17 cellular contexts compared by ENCODE assay signal in the genomic region with DNA sequence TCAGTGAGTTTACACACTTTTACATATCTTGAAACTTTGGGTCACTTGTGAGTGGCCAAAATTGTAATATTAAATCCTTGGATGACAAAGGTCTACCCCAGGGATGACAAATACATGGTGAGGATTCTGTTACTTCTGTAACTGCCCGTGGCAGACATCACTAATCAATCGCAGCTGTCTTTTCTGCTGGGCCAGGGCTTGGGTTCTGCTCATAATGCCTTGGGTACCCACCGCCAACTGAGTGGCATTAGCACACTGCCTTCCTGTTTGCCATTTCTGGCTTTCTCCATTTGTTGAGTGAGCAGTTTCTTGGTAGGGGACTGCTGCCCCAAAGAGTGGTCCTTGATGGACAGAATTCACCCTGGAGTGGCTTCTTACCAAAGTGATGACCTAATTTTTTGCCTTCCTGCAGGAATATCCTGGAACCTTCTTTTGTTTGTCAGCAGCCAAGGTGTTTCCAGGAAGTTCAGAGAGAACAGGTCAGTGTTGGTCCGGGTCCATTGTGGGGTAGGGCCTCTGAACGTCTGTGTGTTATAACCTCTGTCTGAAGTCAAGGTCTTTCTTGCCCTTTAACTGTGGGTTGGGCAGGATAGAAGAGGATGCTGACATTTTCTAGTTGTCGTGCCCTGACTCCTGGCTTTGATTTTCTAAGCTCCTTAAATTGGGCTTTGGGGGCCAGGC. TPM values are rescaled to one million over a fixed set of nuclear protein-coding genes. Genes with fewer than 3 reads are reported as not detected.
DNase-seq lines count a peak whose midpoint lies in the region; ATAC-seq, FAIRE-seq and TF ChIP-seq lines count a peak whose summit lies in the region.
"Had no signal": no experiment of that assay in that cellular context is flagged by ENCODE, and none has a peak within 500 bp of the region (broad histone marks: within the 10 kb centered on the region; RNA-seq: fewer than 3 reads in every experiment).

No MANE protein-coding gene starts in this region.

- TF ChIP-seq CTCF in GM23338 (conservative IDR thresholded peaks at IDR 0.05; ENCODE audit: low read depth in 2 of 2) (no peak), H1 (IDR thresholded peaks at IDR 0.05; ENCODE audit: control extremely low read depth in 1 of 3, insufficient read depth in 1 of 3, low read depth in 1 of 3, low read length in 3 of 3) (no peak), liver (IDR thresholded peaks at IDR 0.05; ENCODE audit: low read depth, low read length, missing input control) (no peak), psoas muscle (IDR thresholded peaks at IDR 0.05) (no peak)

- peak; percentile 7 for FAIRE-seq in H1 (lab: Jason Lieb, UNC)
- FAIRE-seq: pancreas had no signal

- H2BK20ac ChIP-seq in H1 (ENCODE audit: low read length), result no peak overlapping the region

- no peaks in the 10 kb centered on the region for H3K27me3 ChIP-seq in GM23338 (ENCODE audit: insufficient read depth)
- peaks cover 0 to 5% (median under 1%) of the 10 kb centered on the region in 4 experiments; a peak in 2 of 7 replicates for H3K27me3 ChIP-seq in H1 (replicated peaks in 1 of 4; ENCODE audit: control insufficient read depth in 3 of 4, extremely low read depth in 1 of 4, insufficient read depth in 3 of 4, low read length in 3 of 4)
- H3K27me3 ChIP-seq in liver (ENCODE audit: control insufficient read depth in 4 of 4, insufficient read depth in 4 of 4, low read length in 3 of 4), result no peaks in the 10 kb centered on the region
- H3K27me3 ChIP-seq in psoas muscle (ENCODE audit: insufficient read depth in 3 of 3, low read length in 2 of 3), result no peaks in the 10 kb centered on the region
- H3K27me3 ChIP-seq: MG63, pancreas had no signal

- no peak overlapping the region for H3K4me3 Mint-ChIP-seq in GM23338
- H3K4me3 Mint-ChIP-seq: activated CD8-positive, alpha-beta T cell treated with anti-CD3 and anti-CD28 coated beads for 36 hours; stimulated activated naive CD8-positive, alpha-beta T cell treated with anti-CD3 and anti-CD28 coated beads, Interleukin-15, Interleukin-2, amounts not matched to agents 100 ng/mL and 50 ng/mL, for 24 hours had no signal

- H4K8ac ChIP-seq in H1 (ENCODE audit: extremely low read depth, insufficient read depth, low read length), result no peak overlapping the region

- TF ChIP-seq RAD21 in H1 (IDR thresholded peaks at IDR 0.05 in 1 of 2, conservative IDR thresholded peaks at IDR 0.05 in 1 of 2; ENCODE audit: low read depth in 2 of 2, low read length in 2 of 2), result no peak
- no peak for TF ChIP-seq RAD21 in liver (IDR thresholded peaks at IDR 0.05)

- no peak overlapping the region for H3K27ac Mint-ChIP-seq in GM23338
- H3K27ac Mint-ChIP-seq: activated CD8-positive, alpha-beta T cell treated with anti-CD3 and anti-CD28 coated beads for 36 hours; stimulated activated naive CD8-positive, alpha-beta T cell treated with anti-CD3 and anti-CD28 coated beads, Interleukin-15, Interleukin-2, amounts not matched to agents 100 ng/mL and 50 ng/mL, for 24 hours had no signal

- CTCF ChIA-PET in H1 (lab: Charles Lee; ENCODE audit: partially characterized antibody), result interaction anchor here (1.0 kb wide), 1 partner anchor 10 kb away, joined by 3 read pairs; no protein-coding TSS in a partner anchor

- H3K9me3 ChIP-seq in H1 (ENCODE audit: insufficient read depth in 2 of 2, low read depth in 1 of 2, low read length in 1 of 2), result no peaks in the 10 kb centered on the region
- H3K9me3 ChIP-seq in liver (ENCODE audit: control insufficient read depth in 4 of 4, low read length in 3 of 4), result no peaks in the 10 kb centered on the region
- no peaks in the 10 kb centered on the region for H3K9me3 ChIP-seq in psoas muscle
- H3K9me3 ChIP-seq: MG63, pancreas had no signal

- H3K27me3 Mint-ChIP-seq in GM23338 (ENCODE audit: insufficient read depth, low read depth, poor library complexity), result peaks cover 19% of the 10 kb centered on the region

- intact Hi-C loops in psoas muscle (cut with DNase I), result no loop called here

- H3K4me2 ChIP-seq in GM23338 (peak overlapping the region; percentile 63), H1 (ENCODE audit: insufficient read depth in 1 of 2, low read depth in 2 of 2, low read length in 2 of 2) (peak overlapping the region in 1 of 2 experiments; percentile 30; a peak in 2 of 4 replicates)

- TF ChIP-seq EP300 in H1 (IDR thresholded peaks at IDR 0.05; ENCODE audit: borderline replicate concordance in 1 of 2, low read depth in 2 of 2, low read length in 2 of 2), result no peak

- POLR2A ChIA-PET in H1 (lab: Charles Lee; ENCODE audit: partially characterized antibody), result no interaction called here

- H2BK15ac ChIP-seq in H1 (ENCODE audit: low read length), result 0 out of 2 replicates have a peak overlapping the region, but pooled peaks have one; percentile 18

- H2BK5ac ChIP-seq in H1 (ENCODE audit: low read depth, low read length), result no peak overlapping the region

- no peak overlapping the region for H3K4me3 ChIP-seq in GM23338
- 0 out of 8 replicates have a peak overlapping the region, but pooled peaks of 1 of the 4 experiments have one; percentile 1 for H3K4me3 ChIP-seq in H1 (ENCODE audit: extremely low read depth in 1 of 4, insufficient read depth in 2 of 4, low read depth in 3 of 4, low read length in 4 of 4)
- H3K4me3 ChIP-seq in liver (ENCODE audit: low read depth in 1 of 3, low read length in 3 of 3), result no peak overlapping the region
- H3K4me3 ChIP-seq in psoas muscle, result no peak overlapping the region
- H3K4me3 ChIP-seq: GM23248, MG63, pancreas had no signal

- no peak overlapping the region for H4K91ac ChIP-seq in H1 (replicated peaks; ENCODE audit: insufficient read length, low read length)

- no peak overlapping the region for H3K23ac ChIP-seq in H1 (ENCODE audit: insufficient read length)

- 85% methylated on average over 6 of the region's 6 CpGs; no CpG with 5 or more reads in 1 of the 2 experiments for WGBS in H1 (ENCODE audit: extremely low coverage in 1 of 2, insufficient coverage in 1 of 2, insufficient read length in 1 of 2, insufficient replicate concordance in 2 of 2, low coverage in 1 of 2, low lambda C conversion rate in 2 of 2, missing lambda C conversion rate in 1 of 2), 2 experiments
- WGBS in liver, result 56% methylated on average over 6 of the region's 6 CpGs
- 66 to 76% (median 72%) methylated on average over 6 of the region's 6 CpGs for WGBS in psoas muscle, 3 donors

- H3K23me2 ChIP-seq in H1 (ENCODE audit: low read depth, low read length), result no peaks in the 10 kb centered on the region

- H4K5ac ChIP-seq in H1 (ENCODE audit: insufficient read length, low read depth, low read length), result no peak overlapping the region

- no peak overlapping the region for H3K14ac ChIP-seq in H1 (ENCODE audit: insufficient read length)

- no peak overlapping the region for H2BK120ac ChIP-seq in H1 (replicated peaks; ENCODE audit: low read depth, low read length)

- ATAC-seq in GM23338 (no peak), psoas muscle (no peak), GM21515 (IDR thresholded peaks at IDR 0.05; ENCODE audit: unreplicated experiment) (no peak)
- ATAC-seq: activated CD8-positive, alpha-beta T cell treated with anti-CD3 and anti-CD28 coated beads for 36 hours; pancreas had no signal

- peak overlapping the region; percentile 31; the same call in 1 of the 2 replicates for H2BK12ac ChIP-seq in H1 (ENCODE audit: low read depth, low read length)

- no peak overlapping the region for H3K9ac ChIP-seq in H1 (replicated peaks in 1 of 4; ENCODE audit: extremely low read depth in 1 of 4, low read depth in 3 of 4, low read length in 3 of 4)
- no peak overlapping the region for H3K9ac ChIP-seq in liver (ENCODE audit: low read depth in 1 of 2, low read length in 2 of 2)
- H3K9ac ChIP-seq: GM23248 had no signal

- 0 out of 2 replicates have a peak, but pooled peaks cover 9% of the 10 kb centered on the region for H3F3A ChIP-seq in GM23338 (replicated peaks; ENCODE audit: low read depth)

- no peak for TF ChIP-seq POLR2A in H1 (IDR thresholded peaks at IDR 0.05; ENCODE audit: control extremely low read depth in 1 of 2, low read depth in 2 of 2, low read length in 2 of 2)

- H4K20me1 ChIP-seq in GM23338 (replicated peaks; ENCODE audit: insufficient read depth) (peaks cover 12% of the 10 kb centered on the region; the same call in 1 of the 2 replicates), H1 (replicated peaks in 1 of 2; ENCODE audit: control insufficient read depth in 1 of 2, insufficient read depth in 2 of 2, low read length in 2 of 2) (no peaks in the 10 kb centered on the region)

- peaks cover 21% of the 10 kb centered on the region for H3K4me1 ChIP-seq in GM23338 (ENCODE audit: insufficient read depth)
- H3K4me1 ChIP-seq in H1 (replicated peaks in 1 of 4; ENCODE audit: control insufficient read depth in 3 of 4, insufficient read depth in 4 of 4, low read length in 3 of 4), result peaks cover 8 to 23% (median 17%) of the 10 kb centered on the region in 4 experiments
- H3K4me1 ChIP-seq in liver (ENCODE audit: control insufficient read depth in 4 of 4, insufficient read depth in 4 of 4, low read length in 3 of 4), result peaks cover 15 to 81% (median 63%) of the 10 kb centered on the region in 4 donors
- peaks cover 11% of the 10 kb centered on the region for H3K4me1 ChIP-seq in psoas muscle

- H2AFZ ChIP-seq in GM23338 (no peak overlapping the region), H1 (ENCODE audit: low read length) (no peak overlapping the region)
- H2AFZ ChIP-seq: GM23248 had no signal

- H2AK5ac ChIP-seq in H1 (ENCODE audit: low read depth, low read length), result 0 out of 2 replicates have a peak overlapping the region, but pooled peaks have one; percentile 15

- H3K36me3 Mint-ChIP-seq in GM23338 (ENCODE audit: low read depth), result peaks cover 13% of the 10 kb centered on the region

- 0 out of 2 replicates have a peak, but pooled peaks cover 3% of the 10 kb centered on the region for H3K79me1 ChIP-seq in H1 (ENCODE audit: low read depth, low read length)

- no peak for DNase-seq in GM23338 (ENCODE audit: low spot score)
- no peak for DNase-seq in H1 (ENCODE audit: low read depth in 1 of 2, low spot score in 2 of 2)
- no peak for DNase-seq in psoas muscle
- no peak for DNase-seq in MV-4-11 (lab: John Stamatoyannopoulos, UW)
- DNase-seq in NCI-H345 (lab: John Stamatoyannopoulos, UW), result no peak
- DNase-seq in globus pallidus (ENCODE audit: low spot score), result no peak
- DNase-seq: activated CD8-positive, alpha-beta T cell treated with anti-CD3 and anti-CD28 coated beads for 36 hours; GM23248; NCI-H187; NCI-H446 treated with DMSO at 0.1 percent for 48 hours; pancreas; SHP77 treated with DMSO at 0.1 percent for 48 hours had no signal

- H3K9me3 Mint-ChIP-seq in GM23338, result peaks cover 3% of the 10 kb centered on the region; the same call in 2 of the 3 replicates
- H3K9me3 Mint-ChIP-seq: activated CD8-positive, alpha-beta T cell treated with anti-CD3 and anti-CD28 coated beads for 36 hours; stimulated activated naive CD8-positive, alpha-beta T cell treated with anti-CD3 and anti-CD28 coated beads, Interleukin-15, Interleukin-2, amounts not matched to agents 100 ng/mL and 50 ng/mL, for 24 hours had no signal

- no peak overlapping the region for H3K4ac ChIP-seq in H1 (replicated peaks; ENCODE audit: insufficient read length, low read depth, low read length)

- H3K79me2 ChIP-seq in GM23338 (replicated peaks; ENCODE audit: insufficient read depth) (peaks cover 10% of the 10 kb centered on the region), H1 (ENCODE audit: control insufficient read depth in 1 of 2, insufficient read depth in 2 of 2, low read length in 2 of 2) (no peaks in the 10 kb centered on the region)

- H3K27ac ChIP-seq in GM23338 (ENCODE audit: low read depth) (peak overlapping the region; percentile 39; the same call in 1 of the 2 replicates), H1 (ENCODE audit: low read depth, low read length) (no peak overlapping the region), liver (ENCODE audit: low read depth in 1 of 2, low read length in 2 of 2) (peak overlapping the region; percentile 85 to 97), psoas muscle (peak overlapping the region; percentile 3)
- H3K27ac ChIP-seq: GM23248, pancreas had no signal

- H3K18ac ChIP-seq in H1 (ENCODE audit: extremely low read depth, low read length), result peak overlapping the region; percentile 26; the same call in 1 of the 2 replicates

- H3K4me1 Mint-ChIP-seq in GM23338, result peaks cover 33% of the 10 kb centered on the region

- no peak overlapping the region for H3K56ac ChIP-seq in H1 (replicated peaks; ENCODE audit: insufficient read length, low read depth, low read length)

- H3K9me2 ChIP-seq in GM23338 (ENCODE audit: insufficient read depth), result no peaks in the 10 kb centered on the region

- H3K36me3 ChIP-seq in GM23338 (ENCODE audit: insufficient read depth) (no peaks in the 10 kb centered on the region; the same call in 1 of the 2 replicates), H1 (ENCODE audit: control insufficient read depth in 2 of 4, insufficient read depth in 4 of 4, low read length in 3 of 4) (no peaks in the 10 kb centered on the region), liver (ENCODE audit: control insufficient read depth in 4 of 4, insufficient read depth in 3 of 4, low read depth in 1 of 4, low read length in 3 of 4) (no peaks in the 10 kb centered on the region), psoas muscle (ENCODE audit: insufficient read depth in 1 of 2, low read depth in 1 of 2) (peaks cover 0 to 3% of the 10 kb centered on the region in 2 donors)
- H3K36me3 ChIP-seq: MG63, pancreas had no signal

RNA-seq across cellular contexts. Expression of gene TSPAN9, which starts 6.2 kb away (rescaled TPM):
- total RNA-seq in GM23338 (2014; rRNA removed; shearing (Covaris generic)), result 17.2 and 31.5 TPM in 2 replicates
- polyA plus RNA-seq in GM23338 (2016; fragmentation: Nextera tagmentation; extraction: Ambion mirVana) (5.1 and 6.0 TPM in 2 replicates), H1 (2011; rRNA removed) (11.5 and 20.7 TPM in 2 replicates), liver (10 to 100 TPM; 17.4 to 39.3 TPM), psoas muscle (10 to 100 TPM in 1 of 3 donors, 1 to 10 TPM in 2; 6.4 to 11.6 (median 9.8) TPM)
- 26.1 and 29.1 TPM in 2 replicates for total RNA-seq in H1 (2021; fragmentation: NEBNext Ultra II Directional; extraction: Animal tissue kit (Norgen Biotek cat#: 25700))
- 18.5 TPM for polyA plus RNA-seq in H1 (2011; cell fraction: cytosol; rRNA removed)
- 28.8 TPM for polyA plus RNA-seq in H1 (2011; cell fraction: nucleus; rRNA removed)
- 12.7 to 19.8 TPM (median 17.2 TPM) in 4 replicates for polyA plus RNA-seq in H1 (2012, experiment 1 of 2)
- polyA plus RNA-seq in H1 (2012, experiment 2 of 2), result 14.9 TPM
- 20.1 TPM for polyA plus RNA-seq in H1 (2013, experiment 1 of 2)
- 22.9 TPM for polyA plus RNA-seq in H1 (2013, experiment 2 of 2)
- 22.9 and 41.1 TPM in 2 replicates for polyA minus RNA-seq in H1 (2011; rRNA and poly(A)+ RNA removed)
- 7.2 TPM for polyA minus RNA-seq in H1 (2011; cell fraction: cytosol; rRNA and poly(A)+ RNA removed)
- polyA minus RNA-seq in H1 (2011; cell fraction: nucleus; rRNA and poly(A)+ RNA removed), result 17.2 TPM
- total RNA-seq in liver (10 to 100 TPM; 29.0 to 62.9 TPM), psoas muscle (10 to 100 TPM in 3 of 4 donors, 1 to 10 TPM in 1; 8.0 to 28.0 (median 13.4) TPM)
- total RNA-seq: T-helper 1 cell treated with Interleukin-12 subunit alpha and Interleukin-12 subunit beta and Interleukin-4 antibody, amounts not matched to agents 30 ng/mL and 1 ng/mL, for 36 hours had no signal
